In the genomic region with DNA sequence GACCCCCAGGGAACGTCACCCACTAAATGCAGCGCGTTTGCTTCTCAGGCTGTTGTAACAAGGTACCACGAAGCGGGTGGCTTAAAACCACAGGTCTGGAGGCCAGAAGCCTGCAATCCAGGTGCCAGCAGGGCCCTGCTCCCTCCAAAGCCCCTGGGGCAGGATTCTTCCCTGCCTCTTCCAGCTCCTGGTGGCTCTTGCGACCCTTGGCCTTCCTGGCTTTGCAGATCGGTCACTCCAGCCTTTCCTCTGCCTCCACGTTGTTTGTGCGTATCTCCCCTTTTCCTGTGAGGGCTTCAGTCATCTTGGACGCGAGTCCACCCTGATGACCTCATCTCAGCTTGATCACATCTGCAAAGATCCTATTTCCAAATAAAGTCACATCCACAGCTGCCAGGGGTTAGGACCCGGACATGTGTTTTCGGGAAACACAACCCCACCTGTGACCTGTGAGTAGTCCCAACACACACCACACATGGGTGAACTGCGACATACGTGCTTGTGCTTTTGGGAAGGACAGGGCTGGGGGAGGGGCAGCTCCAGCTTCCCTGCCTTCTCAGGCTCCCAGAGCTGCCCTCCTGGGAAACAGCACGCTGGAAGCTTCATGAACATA, we compare ENCODE assay signal across 9 cellular contexts.
DNase-seq lines count a peak whose midpoint lies in the region; ATAC-seq and TF ChIP-seq lines count a peak whose summit lies in the region.
"Had no signal": no experiment of that assay in that cellular context is flagged by ENCODE, and none has a peak within 500 bp of the region (broad histone marks: within the 10 kb centered on the region; RNA-seq: fewer than 3 reads in every experiment).

No MANE protein-coding gene starts in this region.

- ATAC-seq in HG03442 (IDR thresholded peaks at IDR 0.05; ENCODE audit: unreplicated experiment) (no peak), HG03280 (IDR thresholded peaks at IDR 0.05; ENCODE audit: unreplicated experiment) (no peak), esophagus mucosa (no peak)

- H3K27ac Mint-ChIP-seq in glutamatergic neuron (ENCODE audit: unreplicated experiment) = peak overlapping the region; percentile 88

- peak overlapping the region; percentile 43 for H3K27ac ChIP-seq in WERI-Rb-1

- no peak for TF ChIP-seq CTCF in WERI-Rb-1 (IDR thresholded peaks at IDR 0.05; ENCODE audit: low read depth, low read length)
- no peak for TF ChIP-seq CTCF in glutamatergic neuron (IDR thresholded peaks at IDR 0.05; ENCODE audit: partially characterized antibody, unreplicated experiment)

- peaks cover 9% of the 10 kb centered on the region for H3K27me3 Mint-ChIP-seq in glutamatergic neuron (ENCODE audit: unreplicated experiment)

- H3K27me3 ChIP-seq in WERI-Rb-1 (ENCODE audit: insufficient read depth, low read depth, severe bottlenecking) = no peaks in the 10 kb centered on the region

- H3K9me3 ChIP-seq in WERI-Rb-1 (ENCODE audit: severe bottlenecking) = no peaks in the 10 kb centered on the region

- H3K4me1 Mint-ChIP-seq in glutamatergic neuron (ENCODE audit: low read depth, unreplicated experiment) = peaks cover 46% of the 10 kb centered on the region

- no peaks in the 10 kb centered on the region for H3K36me3 ChIP-seq in WERI-Rb-1

- H3K4me3 Mint-ChIP-seq in glutamatergic neuron (ENCODE audit: unreplicated experiment) = peak overlapping the region; percentile 44

- H3K36me3 Mint-ChIP-seq in glutamatergic neuron (ENCODE audit: unreplicated experiment) = peaks cover under 1% of the 10 kb centered on the region

- DNase-seq in ELF-1 (ENCODE audit: low read depth, low spot score) (peak; percentile 89), WERI-Rb-1 (no peak), glutamatergic neuron (peak; percentile 67), renal cortical epithelial cell (ENCODE audit: low read depth) (peak; percentile 52), cortex of kidney (lab: John Stamatoyannopoulos, UW) (no peak)
- DNase-seq: occipital lobe had no signal

- peaks cover 5% of the 10 kb centered on the region for H3K9me3 Mint-ChIP-seq in glutamatergic neuron (ENCODE audit: unreplicated experiment)

- H3K4me3 ChIP-seq in WERI-Rb-1 (ENCODE audit: low read depth, low read length) = no peak overlapping the region

Comparison
In these comparisons a context has a peak if more than half of its experiments do, and no peak if none do; other contexts are left out.
1. DNase-seq: peak in ELF-1 (single experiment), glutamatergic neuron (single experiment) and renal cortical epithelial cell (single experiment); none in WERI-Rb-1 (single experiment) and cortex of kidney (single experiment).